Comparison of ENCODE assay signal across 14 cellular contexts in genomic region chr2:119364798-119365197, GRCh38. TPM values are rescaled to one million over a fixed set of nuclear protein-coding genes. Genes with fewer than 3 reads are reported as not detected.
DNase-seq lines count a peak whose midpoint lies in the region; ATAC-seq and TF ChIP-seq lines count a peak whose summit lies in the region.
"Had no signal": no experiment of that assay in that cellular context is flagged by ENCODE, and none has a peak within 500 bp of the region (broad histone marks: within the 10 kb centered on the region; RNA-seq: fewer than 3 reads in every experiment).

No MANE protein-coding gene starts in this region.

- intact Hi-C loops in activated CD4-positive, alpha-beta memory T cell treated with anti-CD3 and anti-CD28 coated beads for 36 hours (cut with micrococcal nuclease) = loop anchor here (5.0 kb wide), 5 partner anchors 132 to 1552 kb away; partner anchors contain the start of genes CCDC93, DDX18 and EPB41L5

- TF ChIP-seq CTCF in type B pancreatic cell (conservative IDR thresholded peaks at IDR 0.05) = no peak

- H3K4me3 Mint-ChIP-seq in stimulated activated naive CD8-positive, alpha-beta T cell treated with anti-CD3 and anti-CD28 coated beads, Interleukin-15, Interleukin-2, amounts not matched to agents 100 ng/mL and 50 ng/mL, for 24 hours = peak overlapping the region; percentile 98
- peak overlapping the region; percentile 100 for H3K4me3 Mint-ChIP-seq in activated CD4-positive, alpha-beta memory T cell treated with anti-CD3 and anti-CD28 coated beads for 36 hours
- H3K4me3 Mint-ChIP-seq in immature natural killer cell = peak overlapping the region; percentile 97 to 99 (median 98)
- peak overlapping the region; percentile 100 for H3K4me3 Mint-ChIP-seq in type B pancreatic cell

- peak overlapping the region; percentile 99 for H3K27ac Mint-ChIP-seq in stimulated activated naive CD8-positive, alpha-beta T cell treated with anti-CD3 and anti-CD28 coated beads, Interleukin-15, Interleukin-2, amounts not matched to agents 100 ng/mL and 50 ng/mL, for 24 hours
- H3K27ac Mint-ChIP-seq in activated CD4-positive, alpha-beta memory T cell treated with anti-CD3 and anti-CD28 coated beads for 36 hours = no peak overlapping the region
- H3K27ac Mint-ChIP-seq in immature natural killer cell (peak overlapping the region; percentile 91 to 98 (median 96)), type B pancreatic cell (no peak overlapping the region)

- no peaks in the 10 kb centered on the region for H3K9me3 Mint-ChIP-seq in stimulated activated naive CD8-positive, alpha-beta T cell treated with anti-CD3 and anti-CD28 coated beads, Interleukin-15, Interleukin-2, amounts not matched to agents 100 ng/mL and 50 ng/mL, for 24 hours
- H3K9me3 Mint-ChIP-seq in activated CD4-positive, alpha-beta memory T cell treated with anti-CD3 and anti-CD28 coated beads for 36 hours = no peaks in the 10 kb centered on the region
- no peaks in the 10 kb centered on the region for H3K9me3 Mint-ChIP-seq in immature natural killer cell
- H3K9me3 Mint-ChIP-seq in type B pancreatic cell = no peaks in the 10 kb centered on the region

- CTCF ChIA-PET in activated CD4-positive, alpha-beta memory T cell treated with anti-CD3 and anti-CD28 coated beads for 36 hours (lab: Charles Lee) = no interaction called here

- H3K36me3 Mint-ChIP-seq in stimulated activated naive CD8-positive, alpha-beta T cell treated with anti-CD3 and anti-CD28 coated beads, Interleukin-15, Interleukin-2, amounts not matched to agents 100 ng/mL and 50 ng/mL, for 24 hours (ENCODE audit: low read depth) = peaks cover 20% of the 10 kb centered on the region
- H3K36me3 Mint-ChIP-seq in activated CD4-positive, alpha-beta memory T cell treated with anti-CD3 and anti-CD28 coated beads for 36 hours = peaks cover 17% of the 10 kb centered on the region
- H3K36me3 Mint-ChIP-seq in immature natural killer cell (peaks cover 4 to 7% (median 5%) of the 10 kb centered on the region in 3 donors), type B pancreatic cell (peaks cover 7% of the 10 kb centered on the region)

- ATAC-seq in stimulated activated naive CD8-positive, alpha-beta T cell treated with anti-CD3 and anti-CD28 coated beads, Interleukin-15, Interleukin-2, amounts not matched to agents 100 U/mL and 50 U/mL, for 24 hours = no peak
- no peak for ATAC-seq in GM18502 (IDR thresholded peaks at IDR 0.05; ENCODE audit: poor library complexity, unreplicated experiment)
- no peak for ATAC-seq in GM21390 (IDR thresholded peaks at IDR 0.05; ENCODE audit: unreplicated experiment)
- ATAC-seq: heart left ventricle had no signal

- no peak for DNase-seq in stimulated activated naive CD8-positive, alpha-beta T cell treated with anti-CD3 and anti-CD28 coated beads, Interleukin-15, Interleukin-2, amounts not matched to agents 100 U/mL and 50 U/mL, for 24 hours
- DNase-seq in activated CD4-positive, alpha-beta memory T cell treated with anti-CD3 and anti-CD28 coated beads for 36 hours = no peak
- DNase-seq in immature natural killer cell (no peak), type B pancreatic cell (ENCODE audit: extremely low spot score, unreplicated experiment) (no peak), germinal center (ENCODE audit: low spot score) (no peak)
- DNase-seq: amniotic stem cell; effector CD8-positive, alpha-beta T cell; H7; heart left ventricle; midbrain; uterus had no signal

- POLR2A ChIA-PET in activated CD4-positive, alpha-beta memory T cell treated with anti-CD3 and anti-CD28 coated beads for 36 hours (lab: Charles Lee) = no interaction called here

- H3K27me3 Mint-ChIP-seq in stimulated activated naive CD8-positive, alpha-beta T cell treated with anti-CD3 and anti-CD28 coated beads, Interleukin-15, Interleukin-2, amounts not matched to agents 100 ng/mL and 50 ng/mL, for 24 hours = no peaks in the 10 kb centered on the region
- H3K27me3 Mint-ChIP-seq in activated CD4-positive, alpha-beta memory T cell treated with anti-CD3 and anti-CD28 coated beads for 36 hours = no peaks in the 10 kb centered on the region
- H3K27me3 Mint-ChIP-seq in immature natural killer cell (ENCODE audit: low read depth in 3 of 3) (peaks cover 3 to 14% (median 13%) of the 10 kb centered on the region in 3 donors), type B pancreatic cell (no peaks in the 10 kb centered on the region)

- peaks cover 59% of the 10 kb centered on the region for H3K4me1 Mint-ChIP-seq in stimulated activated naive CD8-positive, alpha-beta T cell treated with anti-CD3 and anti-CD28 coated beads, Interleukin-15, Interleukin-2, amounts not matched to agents 100 ng/mL and 50 ng/mL, for 24 hours (ENCODE audit: low read depth)
- H3K4me1 Mint-ChIP-seq in activated CD4-positive, alpha-beta memory T cell treated with anti-CD3 and anti-CD28 coated beads for 36 hours (ENCODE audit: low read depth) = peaks cover 33% of the 10 kb centered on the region
- H3K4me1 Mint-ChIP-seq in immature natural killer cell (peaks cover 59 to 81% of the 10 kb centered on the region in 2 donors), type B pancreatic cell (ENCODE audit: unreplicated experiment) (peaks cover 20% of the 10 kb centered on the region)

RNA-seq across cellular contexts. Expression of gene C2orf76, which starts 1.8 kb away (rescaled TPM):
- total RNA-seq in activated CD4-positive, alpha-beta memory T cell treated with anti-CD3 and anti-CD28 coated beads for 36 hours = 10 to 100 TPM; 10.5 to 11.5 TPM
- polyA plus RNA-seq in immature natural killer cell = 10 to 100 TPM; 33.2 to 49.3 (median 47.5) TPM
- total RNA-seq in type B pancreatic cell (ENCODE audit: low replicate concordance) = 10.8 and 11.7 TPM in 2 replicates

RNA-seq across cellular contexts. Expression of gene DBI, which starts 2.0 kb away (rescaled TPM):
- total RNA-seq in activated CD4-positive, alpha-beta memory T cell treated with anti-CD3 and anti-CD28 coated beads for 36 hours = 100 to 1,000 TPM; 149 to 150 TPM
- polyA plus RNA-seq in immature natural killer cell = 100 to 1,000 TPM; 641 to 788 (median 730) TPM
- 125 and 231 TPM in 2 replicates for total RNA-seq in type B pancreatic cell (ENCODE audit: low replicate concordance)

Comparison
In these comparisons a context has a peak if more than half of its experiments do, and no peak if none do; other contexts are left out.
1. H3K27ac Mint-ChIP-seq: peak in stimulated activated naive CD8-positive, alpha-beta T cell treated with anti-CD3 and anti-CD28 coated beads, Interleukin-15, Interleukin-2, amounts not matched to agents 100 ng/mL and 50 ng/mL, for 24 hours (single experiment) and immature natural killer cell (6 of 6); none in activated CD4-positive, alpha-beta memory T cell treated with anti-CD3 and anti-CD28 coated beads for 36 hours (single experiment) and type B pancreatic cell (single experiment).
2. Peak in every context shown above with its lines, with median percentiles within 50 percentile points of each other: H3K4me3 Mint-ChIP-seq.